8 cellular contexts compared by ENCODE assay signal in genomic region chrX:2967998-2968909, GRCh38. TPM values are rescaled to one million over a fixed set of nuclear protein-coding genes. Genes with fewer than 3 reads are reported as not detected.
A peak's percentile ranks its signal among the peaks of the same experiment; 100 is the strongest.
DNase-seq lines count a peak whose midpoint lies in the region; ATAC-seq, FAIRE-seq and TF ChIP-seq lines count a peak whose summit lies in the region.

No MANE protein-coding gene starts in this region.

- SMC1A ChIA-PET in GM12878 (lab: Charles Lee; ENCODE audit: uncharacterized antibody, unreplicated experiment) = no interaction called here

- no peaks in the 10 kb centered on the region for H3K79me2 ChIP-seq in GM12878 (ENCODE audit: control insufficient read depth, insufficient read depth, low read length)

- H3K27me3 ChIP-seq in BJ (ENCODE audit: control insufficient read depth, insufficient read depth, low read length) (no peaks in the 10 kb centered on the region), GM12878 (replicated peaks in 1 of 2; ENCODE audit: control insufficient read depth in 2 of 2, insufficient read depth in 2 of 2, low read length in 1 of 2) (no peaks in the 10 kb centered on the region), transverse colon (no peaks in the 10 kb centered on the region), HAP-1 (ENCODE audit: low read depth) (no peaks in the 10 kb centered on the region)

- H3K36me3 ChIP-seq in BJ (ENCODE audit: control insufficient read depth, insufficient read depth, low read length) (no peaks in the 10 kb centered on the region), GM12878 (ENCODE audit: control insufficient read depth in 2 of 2, insufficient read depth in 2 of 2, low read length in 1 of 2) (no peaks in the 10 kb centered on the region), mesodermal cell (ENCODE audit: control insufficient read depth, insufficient read depth, low read length) (no peaks in the 10 kb centered on the region), transverse colon (no peaks in the 10 kb centered on the region), HAP-1 (replicated peaks) (no peaks in the 10 kb centered on the region)

- intact Hi-C loops in GM12878 (cut with micrococcal nuclease; ENCODE audit: unreplicated experiment) = no loop called here
- intact Hi-C loops in transverse colon (cut with DNase I; ENCODE audit: low total_unique reads) = no loop called here

- 37% methylated on average over 27 of the region's 27 CpGs for WGBS in GM12878 (ENCODE audit: insufficient coverage, insufficient replicate concordance, low lambda C conversion rate, missing lambda C conversion rate)
- 83 to 88% methylated on average over 9 to 18 of the region's 27 CpGs for WGBS in mesodermal cell (ENCODE audit: insufficient coverage in 2 of 2), 2 experiments
- WGBS in transverse colon (ENCODE audit: low coverage in 1 of 2), 2 donors = 60 to 63% methylated on average over 2 to 27 of the region's 27 CpGs

- DNase-seq in BJ (ENCODE audit: low read depth) = no peak
- no peak for DNase-seq in GM12878 (ENCODE audit: low read depth, low spot score)
- peak; percentile 16 for DNase-seq in transverse colon
- DNase-seq in RCC 7860 (ENCODE audit: low spot score) = no peak
- no peak for DNase-seq in GDM1 (lab: John Stamatoyannopoulos, UW)
- DNase-seq in HAP-1 (ENCODE audit: low spot score in 2 of 2) = no peak

- no peak for TF ChIP-seq EP300 in GM12878 (IDR thresholded peaks at IDR 0.05; ENCODE audit: borderline replicate concordance in 1 of 2, control insufficient read depth in 1 of 2, low read depth in 2 of 2, low read length in 2 of 2)
- TF ChIP-seq EP300 in transverse colon (IDR thresholded peaks at IDR 0.05; ENCODE audit: low read depth) = no peak

- H3K4me3 ChIP-seq in BJ (ENCODE audit: low read depth, low read length) (peak overlapping the region; percentile 18; the same call in 1 of the 2 replicates), GM12878 (no peak overlapping the region), mesodermal cell (ENCODE audit: extremely low read depth, insufficient read depth, low read length, poor library complexity, severe bottlenecking) (no peak overlapping the region), transverse colon (no peak overlapping the region), HAP-1 (no peak overlapping the region)

- TF ChIP-seq RAD21 in GM12878 (IDR thresholded peaks at IDR 0.05; ENCODE audit: insufficient read depth, low read depth, low read length) = no peak

- RAD21 ChIA-PET in GM12878 (lab: Charles Lee; ENCODE audit: unreplicated experiment) = no interaction called here

- 0 out of 2 replicates have a peak overlapping the region, but pooled peaks have one; percentile 25 for H3K4me2 ChIP-seq in GM12878 (ENCODE audit: control insufficient read depth, insufficient read depth)

- FAIRE-seq in GM12878 (lab: Jason Lieb, UNC) (no peak), RCC 7860 (lab: Jason Lieb, UNC) (no peak)

- BruUV-seq in GM12878 (replicated peaks; lab: Mats Ljungman, UMichigan) = no TSS peak

- H3K9ac ChIP-seq in GM12878 (ENCODE audit: control insufficient read depth, insufficient read depth, low read length) = no peak overlapping the region

- no peak overlapping the region; the same call in 1 of the 2 replicates for H2AFZ ChIP-seq in GM12878 (ENCODE audit: control insufficient read depth, low read depth, low read length)

- POLR2A ChIA-PET in BJ (lab: Charles Lee) = no interaction called here
- POLR2A ChIA-PET in GM12878 (lab: Charles Lee) = no interaction called here

- CTCF ChIA-PET in BJ (lab: Yijun Ruan, JAX) = no interaction called here
- CTCF ChIA-PET in GM12878 (lab: Yijun Ruan, JAX) = no interaction called here

- TF ChIP-seq POLR2A in GM12878 (IDR thresholded peaks at IDR 0.05; ENCODE audit: low read depth, low read length) (no peak), transverse colon (IDR thresholded peaks at IDR 0.05) (no peak)

- in situ Hi-C loops in GM12878 (cut with MboI) (no loop called here), transverse colon (cut with MboI; ENCODE audit: low pct_ligation_motif_present in 1 of 4, low pct_unique_long_range_greater_than_20kb in 1 of 4, low sequenced_read_pairs in 3 of 4) (no loop called here), HAP-1 (cut with MboI; ENCODE audit: low sequenced_read_pairs) (no loop called here)

- H3K4me1 ChIP-seq in GM12878 (ENCODE audit: control insufficient read depth, insufficient read depth, low read length) (no peaks in the 10 kb centered on the region), mesodermal cell (ENCODE audit: control insufficient read depth, insufficient read depth, low read length, poor library complexity, severe bottlenecking) (peaks cover 18% of the 10 kb centered on the region), transverse colon (no peaks in the 10 kb centered on the region), HAP-1 (peaks cover 2% of the 10 kb centered on the region; the same call in 1 of the 2 replicates)

- H3K9me3 ChIP-seq in GM12878 (replicated peaks; ENCODE audit: control insufficient read depth, insufficient read depth, low read length) (no peaks in the 10 kb centered on the region; the same call in 2 of the 3 replicates), mesodermal cell (ENCODE audit: control insufficient read depth, low read length) (no peaks in the 10 kb centered on the region), transverse colon (no peaks in the 10 kb centered on the region), HAP-1 (no peaks in the 10 kb centered on the region)

- no peak overlapping the region for H3K27ac ChIP-seq in GM12878 (ENCODE audit: control insufficient read depth, insufficient read depth)
- H3K27ac ChIP-seq in mesodermal cell (ENCODE audit: low read depth, low read length, severe bottlenecking) = peak overlapping the region; percentile 57
- peak overlapping the region in 1 of 4 donors; percentile 22 for H3K27ac ChIP-seq in transverse colon

- no peaks in the 10 kb centered on the region for H4K20me1 ChIP-seq in GM12878 (ENCODE audit: control insufficient read depth, insufficient read depth)

- TF ChIP-seq CTCF in BJ (IDR thresholded peaks at IDR 0.05; ENCODE audit: insufficient read depth, low read depth, low read length) (no peak), GM12878 (IDR thresholded peaks at IDR 0.05 in 2 of 3, conservative IDR thresholded peaks at IDR 0.05 in 1 of 3; ENCODE audit: control insufficient read depth in 2 of 3, extremely low read depth in 1 of 3, insufficient read depth in 1 of 3, low read depth in 3 of 3, low read length in 3 of 3) (no peak), transverse colon (IDR thresholded peaks at IDR 0.05) (no peak)

- ATAC-seq in HG03439 (IDR thresholded peaks at IDR 0.05; ENCODE audit: unreplicated experiment) (peak; percentile 67), GM12878 (peak; percentile 26; the same call in 1 of the 3 replicates)

RNA-seq across cellular contexts. Expression of gene ARSH, which starts 38.1 kb away (rescaled TPM):
- polyA plus RNA-seq in BJ (2011; rRNA removed) = not detected in 2 replicates
- not detected in 2 replicates for polyA minus RNA-seq in BJ (2011; rRNA and poly(A)+ RNA removed)
- total RNA-seq in GM12878 (2013; cell fraction: nucleolus; rRNA removed) = not detected in 2 replicates
- total RNA-seq in GM12878 (2014; rRNA removed) = not detected in 2 replicates
- total RNA-seq in GM12878 (2014; rRNA removed; fragmentation: Illumina TruSeq; extraction: Trizol) = not detected in 2 replicates
- total RNA-seq in GM12878 (2021) = not detected in 2 replicates
- polyA plus RNA-seq in GM12878 (2011; ENCODE audit: low read depth) = not detected
- polyA plus RNA-seq in GM12878 (2011; rRNA removed) = 0.04 and 0.12 TPM in 2 replicates
- polyA plus RNA-seq in GM12878 (2011; cell fraction: cytosol; rRNA removed) = 0.04 and 0.07 TPM in 2 replicates
- 0.06 TPM in 1 of 2 replicates, not detected in the other for polyA plus RNA-seq in GM12878 (2011; cell fraction: nucleus; rRNA removed)
- not detected in 2 replicates for polyA plus RNA-seq in GM12878 (2012)
- not detected in 2 replicates for polyA plus RNA-seq in GM12878 (2014; fragmentation: Illumina TruSeq; extraction: Trizol)
- not detected for polyA plus RNA-seq in GM12878 (2014; fragmentation: Nextera tagmentation; extraction: Ambion mirVana)
- polyA plus RNA-seq in GM12878 (2014; rRNA removed) = not detected in 2 replicates
- polyA plus RNA-seq in GM12878 (2016; fragmentation: Nextera tagmentation; extraction: Ambion mirVana) = not detected
- not detected in 2 replicates for polyA minus RNA-seq in GM12878 (2011; rRNA and poly(A)+ RNA removed)
- polyA minus RNA-seq in GM12878 (2011; cell fraction: cytosol; rRNA and poly(A)+ RNA removed) = not detected in 2 replicates
- not detected in 2 replicates for polyA minus RNA-seq in GM12878 (2011; cell fraction: nucleus; rRNA and poly(A)+ RNA removed)
- not detected for polyA plus RNA-seq in mesodermal cell (2013, experiment 1 of 2)
- not detected for polyA plus RNA-seq in mesodermal cell (2013, experiment 2 of 2)
- not detected for total RNA-seq in transverse colon

RNA-seq across cellular contexts. Expression of gene ARSD, which starts 39.1 kb away (rescaled TPM):
- polyA plus RNA-seq in BJ (2011; rRNA removed) (12.0 and 12.6 TPM in 2 replicates), GM12878 (2011; rRNA removed) (0.05 TPM in 1 of 2 replicates, not detected in the other), GM12878 (2014; fragmentation: Illumina TruSeq; extraction: Trizol) (0.17 and 0.21 TPM in 2 replicates), GM12878 (2014; fragmentation: Nextera tagmentation; extraction: Ambion mirVana) (under 1 TPM; 0.05 to 0.35 TPM), GM12878 (2014; rRNA removed) (0.28 and 1.1 TPM in 2 replicates), GM12878 (2016; fragmentation: Nextera tagmentation; extraction: Ambion mirVana) (under 1 TPM; 0.51 to 0.64 TPM)
- polyA minus RNA-seq in BJ (2011; rRNA and poly(A)+ RNA removed) = 13.2 and 13.8 TPM in 2 replicates
- not detected in 2 replicates for total RNA-seq in GM12878 (2013; cell fraction: nucleolus; rRNA removed)
- total RNA-seq in GM12878 (2014; rRNA removed) (0.22 and 1.5 TPM in 2 replicates), GM12878 (2014; rRNA removed; fragmentation: Illumina TruSeq; extraction: Trizol) (0.27 and 0.28 TPM in 2 replicates), GM12878 (2021) (0.56 TPM in 2 replicates), transverse colon (10 to 100 TPM; 47.1 to 65.4 (median 58.6) TPM)
- polyA plus RNA-seq in GM12878 (2011; ENCODE audit: low read depth) = 0.33 TPM
- not detected in 2 replicates for polyA plus RNA-seq in GM12878 (2011; cell fraction: cytosol; rRNA removed)
- not detected in 2 replicates for polyA plus RNA-seq in GM12878 (2011; cell fraction: nucleus; rRNA removed)
- polyA plus RNA-seq in GM12878 (2012) = 0.91 and 1.0 TPM in 2 replicates
- polyA minus RNA-seq in GM12878 (2011; rRNA and poly(A)+ RNA removed) = not detected in 2 replicates
- polyA minus RNA-seq in GM12878 (2011; cell fraction: cytosol; rRNA and poly(A)+ RNA removed) = not detected in 2 replicates
- not detected in 2 replicates for polyA minus RNA-seq in GM12878 (2011; cell fraction: nucleus; rRNA and poly(A)+ RNA removed)
- 8.7 TPM for polyA plus RNA-seq in mesodermal cell (2013, experiment 1 of 2)
- 6.8 TPM for polyA plus RNA-seq in mesodermal cell (2013, experiment 2 of 2)

Comparison
In these comparisons a context has a peak if more than half of its experiments do, and no peak if none do; other contexts are left out.
1. RNA of gene ARSD, which starts 39.1 kb away (total RNA-seq): 47.1 to 65.4 TPM in transverse colon; 0.22 to 1.5 TPM in GM12878; every median in the first group is over 10 times any median in the second.